In genomic region chr1:7871136-7871535, GRCh38 we compare ENCODE assay signal across 30 cellular contexts. TPM values are rescaled to one million over a fixed set of nuclear protein-coding genes. Genes with fewer than 3 reads are reported as not detected.
"Had no signal": no experiment of that assay in that cellular context is flagged by ENCODE, and none has a peak within 500 bp of the region (broad histone marks: within the 10 kb centered on the region; RNA-seq: fewer than 3 reads in every experiment).

No MANE protein-coding gene starts in this region.

- H3K9me3 Mint-ChIP-seq: immature natural killer cell; mesothelial cell of epicardium; natural killer cell; nephron progenitor cell; stimulated activated naive CD8-positive, alpha-beta T cell treated with anti-CD3 and anti-CD28 coated beads, Interleukin-15, Interleukin-2, amounts not matched to agents 100 ng/mL and 50 ng/mL, for 24 hours had no signal

- H3K27me3 Mint-ChIP-seq: stimulated activated naive CD8-positive, alpha-beta T cell treated with anti-CD3 and anti-CD28 coated beads, Interleukin-15, Interleukin-2, amounts not matched to agents 100 ng/mL and 50 ng/mL, for 24 hours had no signal

- H3K9me3 ChIP-seq: neutrophil, psoas muscle, right lobe of liver, suprapubic skin, thoracic aorta, tibial artery, uterus had no signal

- H3K4me1 Mint-ChIP-seq: immature natural killer cell, mesothelial cell of epicardium, naive B cell, natural killer cell, nephron progenitor cell, neural progenitor cell had no signal

- ATAC-seq: heart left ventricle, natural killer cell, psoas muscle, right lobe of liver had no signal

- H3K4me3 Mint-ChIP-seq: immature natural killer cell; mesothelial cell of epicardium; naive B cell; natural killer cell; nephron progenitor cell; neural progenitor cell; stimulated activated naive CD8-positive, alpha-beta T cell treated with anti-CD3 and anti-CD28 coated beads, Interleukin-15, Interleukin-2, amounts not matched to agents 100 ng/mL and 50 ng/mL, for 24 hours had no signal

- H2AFZ ChIP-seq: neural progenitor cell, parathyroid adenoma had no signal

- H3K36me3 Mint-ChIP-seq: mesothelial cell of epicardium, naive B cell, natural killer cell, neural progenitor cell had no signal

- H3K4me1 ChIP-seq: heart left ventricle, left ventricle myocardium inferior, neural progenitor cell, parathyroid adenoma, psoas muscle, right lobe of liver, suprapubic skin, tibial artery, uterus had no signal

- H3K27ac ChIP-seq: heart left ventricle, left ventricle myocardium inferior, neural progenitor cell, neutrophil, parathyroid adenoma, psoas muscle, right lobe of liver, suprapubic skin, thoracic aorta, tibial artery, uterus had no signal

- H3K79me2 ChIP-seq: parathyroid adenoma had no signal

- H3K27ac Mint-ChIP-seq: immature natural killer cell; mesothelial cell of epicardium; naive B cell; nephron progenitor cell; neural progenitor cell; stimulated activated naive CD8-positive, alpha-beta T cell treated with anti-CD3 and anti-CD28 coated beads, Interleukin-15, Interleukin-2, amounts not matched to agents 100 ng/mL and 50 ng/mL, for 24 hours had no signal

- H3K4me3 ChIP-seq: heart left ventricle, left ventricle myocardium inferior, lung, neural progenitor cell, psoas muscle, right lobe of liver, smooth muscle cell, suprapubic skin, thoracic aorta, tibial artery, uterus had no signal

- H3K4me2 ChIP-seq: neural progenitor cell, smooth muscle cell had no signal

- H3K36me3 ChIP-seq: heart left ventricle, left ventricle myocardium inferior, neural progenitor cell, neutrophil, right lobe of liver, suprapubic skin, thoracic aorta, tibial artery, uterus had no signal

- H3K27me3 ChIP-seq: heart left ventricle, neural progenitor cell, right lobe of liver, suprapubic skin, uterus had no signal

- DNase-seq: heart left ventricle; hypothalamus; immature natural killer cell; kidney; left ventricle myocardium inferior; mesendoderm; naive B cell; natural killer cell; nephron progenitor cell; psoas muscle; right lobe of liver; stimulated activated CD4-positive, alpha-beta T cell treated with anti-CD3 and anti-CD28 coated beads, Interleukin-1b, Interleukin-23, amount 100 ng/mL, for 48 hours; stimulated activated CD4-positive, alpha-beta T cell treated with anti-CD3 and anti-CD28 coated beads, Interleukin-2, amount 100 ng/mL, for 48 hours; stimulated activated CD4-positive, alpha-beta T cell treated with anti-CD3 and anti-CD28 coated beads, Interleukin-4, amount 100 ng/mL, for 4 hours; stimulated activated CD8-positive, alpha-beta memory T cell treated with anti-CD3 and anti-CD28 coated beads, Interleukin-4, amount 100 ng/mL, for 48 hours; stimulated activated naive CD4-positive, alpha-beta T cell; tibial artery; trophoblast cell; uterus had no signal

RNA-seq across cellular contexts. Expression of gene UTS2, which starts 18.3 kb away (rescaled TPM):
- total RNA-seq: left ventricle myocardium inferior, mesothelial cell of epicardium, right lobe of liver, skeletal muscle tissue, smooth muscle cell, suprapubic skin, thoracic aorta, ureter, uterus had no signal
